ENCODE assay signal across 1 cellular context in the genomic region with DNA sequence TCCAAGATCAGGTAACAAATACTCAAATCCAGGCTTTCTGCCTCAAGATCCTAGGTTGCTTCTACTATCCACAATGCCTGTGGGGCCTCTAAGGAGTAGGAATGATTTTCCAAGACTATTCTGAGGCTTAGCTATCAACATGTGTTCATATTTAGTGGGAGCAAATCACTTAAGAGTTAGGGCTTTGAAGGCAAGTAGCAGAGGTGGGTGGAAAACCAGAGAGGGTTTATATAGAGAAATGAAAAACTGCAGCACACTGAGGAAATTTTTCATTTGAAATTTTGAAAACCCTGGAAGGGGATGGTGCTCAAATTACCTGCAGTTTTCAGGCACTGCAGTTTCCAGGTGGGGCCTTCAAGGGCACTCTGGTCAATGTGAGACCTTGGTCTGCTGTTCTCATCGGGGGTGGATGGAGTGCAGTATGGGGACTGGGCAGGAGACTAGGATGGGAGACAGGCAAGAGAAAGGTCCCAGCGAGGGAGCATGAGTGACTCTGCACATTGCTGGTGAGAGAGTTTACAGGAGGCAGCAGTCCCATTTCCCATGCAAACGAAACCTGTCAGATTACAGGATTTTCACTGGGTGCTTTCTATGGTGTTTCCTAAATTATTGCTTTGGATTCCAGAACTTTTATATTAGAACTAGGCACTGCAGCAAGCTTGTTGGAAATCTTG.
TF ChIP-seq lines count a peak whose summit lies in the region.

No MANE protein-coding gene starts in this region.

TF ChIP-seq in GM12878, 131 proteins besides CTCF, POLR2A, EP300 and RAD21 (continued from another document and continues in another):
- TF ChIP-seq, protein P1, sequence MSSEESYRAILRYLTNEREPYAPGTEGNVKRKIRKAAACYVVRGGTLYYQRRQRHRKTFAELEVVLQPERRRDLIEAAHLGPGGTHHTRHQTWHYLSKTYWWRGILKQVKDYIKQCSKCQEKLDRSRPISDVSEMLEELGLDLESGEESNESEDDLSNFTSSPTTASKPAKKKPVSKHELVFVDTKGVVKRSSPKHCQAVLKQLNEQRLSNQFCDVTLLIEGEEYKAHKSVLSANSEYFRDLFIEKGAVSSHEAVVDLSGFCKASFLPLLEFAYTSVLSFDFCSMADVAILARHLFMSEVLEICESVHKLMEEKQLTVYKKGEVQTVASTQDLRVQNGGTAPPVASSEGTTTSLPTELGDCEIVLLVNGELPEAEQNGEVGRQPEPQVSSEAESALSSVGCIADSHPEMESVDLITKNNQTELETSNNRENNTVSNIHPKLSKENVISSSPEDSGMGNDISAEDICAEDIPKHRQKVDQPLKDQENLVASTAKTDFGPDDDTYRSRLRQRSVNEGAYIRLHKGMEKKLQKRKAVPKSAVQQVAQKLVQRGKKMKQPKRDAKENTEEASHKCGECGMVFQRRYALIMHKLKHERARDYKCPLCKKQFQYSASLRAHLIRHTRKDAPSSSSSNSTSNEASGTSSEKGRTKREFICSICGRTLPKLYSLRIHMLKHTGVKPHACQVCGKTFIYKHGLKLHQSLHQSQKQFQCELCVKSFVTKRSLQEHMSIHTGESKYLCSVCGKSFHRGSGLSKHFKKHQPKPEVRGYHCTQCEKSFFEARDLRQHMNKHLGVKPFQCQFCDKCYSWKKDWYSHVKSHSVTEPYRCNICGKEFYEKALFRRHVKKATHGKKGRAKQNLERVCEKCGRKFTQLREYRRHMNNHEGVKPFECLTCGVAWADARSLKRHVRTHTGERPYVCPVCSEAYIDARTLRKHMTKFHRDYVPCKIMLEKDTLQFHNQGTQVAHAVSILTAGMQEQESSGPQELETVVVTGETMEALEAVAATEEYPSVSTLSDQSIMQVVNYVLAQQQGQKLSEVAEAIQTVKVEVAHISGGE (CRISPR knock-in tag; IDR thresholded peaks at IDR 0.05): no peak
- TF ChIP-seq, protein P2, sequence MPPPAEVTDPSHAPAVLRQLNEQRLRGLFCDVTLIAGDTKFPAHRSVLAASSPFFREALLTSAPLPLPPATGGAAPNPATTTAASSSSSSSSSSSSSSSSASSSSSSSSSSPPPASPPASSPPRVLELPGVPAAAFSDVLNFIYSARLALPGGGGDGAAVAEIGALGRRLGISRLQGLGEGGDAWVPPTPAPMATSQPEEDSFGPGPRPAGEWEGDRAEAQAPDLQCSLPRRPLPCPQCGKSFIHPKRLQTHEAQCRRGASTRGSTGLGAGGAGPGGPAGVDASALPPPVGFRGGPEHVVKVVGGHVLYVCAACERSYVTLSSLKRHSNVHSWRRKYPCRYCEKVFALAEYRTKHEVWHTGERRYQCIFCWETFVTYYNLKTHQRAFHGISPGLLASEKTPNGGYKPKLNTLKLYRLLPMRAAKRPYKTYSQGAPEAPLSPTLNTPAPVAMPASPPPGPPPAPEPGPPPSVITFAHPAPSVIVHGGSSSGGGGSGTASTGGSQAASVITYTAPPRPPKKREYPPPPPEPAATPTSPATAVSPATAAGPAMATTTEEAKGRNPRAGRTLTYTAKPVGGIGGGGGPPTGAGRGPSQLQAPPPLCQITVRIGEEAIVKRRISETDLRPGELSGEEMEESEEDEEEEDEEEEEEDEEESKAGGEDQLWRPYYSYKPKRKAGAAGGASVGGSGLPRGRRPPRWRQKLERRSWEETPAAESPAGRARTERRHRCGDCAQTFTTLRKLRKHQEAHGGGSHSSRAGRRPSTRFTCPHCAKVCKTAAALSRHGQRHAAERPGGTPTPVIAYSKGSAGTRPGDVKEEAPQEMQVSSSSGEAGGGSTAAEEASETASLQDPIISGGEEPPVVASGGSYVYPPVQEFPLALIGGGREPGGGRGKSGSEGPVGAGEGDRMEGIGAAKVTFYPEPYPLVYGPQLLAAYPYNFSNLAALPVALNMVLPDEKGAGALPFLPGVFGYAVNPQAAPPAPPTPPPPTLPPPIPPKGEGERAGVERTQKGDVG (CRISPR knock-in tag; IDR thresholded peaks at IDR 0.05): no peak
- TF ChIP-seq ASH2L (IDR thresholded peaks at IDR 0.05; ENCODE audit: borderline replicate concordance, low read depth) (no peak), MYB (IDR thresholded peaks at IDR 0.05; ENCODE audit: borderline replicate concordance, low read depth, low read length) (no peak), DPF2 (IDR thresholded peaks at IDR 0.05) (no peak), CHD4 (IDR thresholded peaks at IDR 0.05) (no peak), ZNF24 (IDR thresholded peaks at IDR 0.05) (no peak), ETV6 (conservative IDR thresholded peaks at IDR 0.05 in 1 of 2, IDR thresholded peaks at IDR 0.05 in 1 of 2; ENCODE audit: borderline replicate concordance in 1 of 2, low read depth in 1 of 2) (0 out of 4 replicates have a peak, but pooled peaks of 1 of the 2 experiments have one; percentile 5), PAX8 (IDR thresholded peaks at IDR 0.05) (no peak), TBL1XR1 (IDR thresholded peaks at IDR 0.05; ENCODE audit: low read depth, low read length) (no peak), BRCA1 (IDR thresholded peaks at IDR 0.05; ENCODE audit: low read depth, low read length) (no peak), KDM1A (IDR thresholded peaks at IDR 0.05; ENCODE audit: borderline replicate concordance) (no peak), SUZ12 (IDR thresholded peaks at IDR 0.05; ENCODE audit: unreplicated experiment) (no peak), SIX5 (IDR thresholded peaks at IDR 0.05; ENCODE audit: low read depth, low read length, severe bottlenecking) (no peak), ATF7 (IDR thresholded peaks at IDR 0.05; ENCODE audit: low read depth) (no peak), IRF4 (IDR thresholded peaks at IDR 0.05; ENCODE audit: low read depth, low read length) (no peak), SIN3A (IDR thresholded peaks at IDR 0.05; ENCODE audit: low read depth, low read length) (no peak), RAD51 (IDR thresholded peaks at IDR 0.05) (0 out of 2 replicates have a peak, but pooled peaks have one; percentile 3), SREBF1 (IDR thresholded peaks at IDR 0.05; ENCODE audit: low read length) (no peak), SUPT20H (IDR thresholded peaks at IDR 0.05; ENCODE audit: borderline replicate concordance, control insufficient read depth, low read depth, low read length) (no peak), ZNF384 (IDR thresholded peaks at IDR 0.05; ENCODE audit: borderline replicate concordance, low read depth, low read length) (no peak), HDGF (IDR thresholded peaks at IDR 0.05) (0 out of 2 replicates have a peak, but pooled peaks have one; percentile 44), SREBF2 (IDR thresholded peaks at IDR 0.05; ENCODE audit: low read length) (no peak)
- TF ChIP-seq, protein P3, sequence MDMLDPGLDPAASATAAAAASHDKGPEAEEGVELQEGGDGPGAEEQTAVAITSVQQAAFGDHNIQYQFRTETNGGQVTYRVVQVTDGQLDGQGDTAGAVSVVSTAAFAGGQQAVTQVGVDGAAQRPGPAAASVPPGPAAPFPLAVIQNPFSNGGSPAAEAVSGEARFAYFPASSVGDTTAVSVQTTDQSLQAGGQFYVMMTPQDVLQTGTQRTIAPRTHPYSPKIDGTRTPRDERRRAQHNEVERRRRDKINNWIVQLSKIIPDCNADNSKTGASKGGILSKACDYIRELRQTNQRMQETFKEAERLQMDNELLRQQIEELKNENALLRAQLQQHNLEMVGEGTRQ (IDR thresholded peaks at IDR 0.05; ENCODE audit: borderline replicate concordance, low read depth, low read length): no peak
- TF ChIP-seq, protein P4, sequence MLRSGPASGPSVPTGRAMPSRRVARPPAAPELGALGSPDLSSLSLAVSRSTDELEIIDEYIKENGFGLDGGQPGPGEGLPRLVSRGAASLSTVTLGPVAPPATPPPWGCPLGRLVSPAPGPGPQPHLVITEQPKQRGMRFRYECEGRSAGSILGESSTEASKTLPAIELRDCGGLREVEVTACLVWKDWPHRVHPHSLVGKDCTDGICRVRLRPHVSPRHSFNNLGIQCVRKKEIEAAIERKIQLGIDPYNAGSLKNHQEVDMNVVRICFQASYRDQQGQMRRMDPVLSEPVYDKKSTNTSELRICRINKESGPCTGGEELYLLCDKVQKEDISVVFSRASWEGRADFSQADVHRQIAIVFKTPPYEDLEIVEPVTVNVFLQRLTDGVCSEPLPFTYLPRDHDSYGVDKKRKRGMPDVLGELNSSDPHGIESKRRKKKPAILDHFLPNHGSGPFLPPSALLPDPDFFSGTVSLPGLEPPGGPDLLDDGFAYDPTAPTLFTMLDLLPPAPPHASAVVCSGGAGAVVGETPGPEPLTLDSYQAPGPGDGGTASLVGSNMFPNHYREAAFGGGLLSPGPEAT (IDR thresholded peaks at IDR 0.05; ENCODE audit: low read depth): no peak
- TF ChIP-seq, protein P5, sequence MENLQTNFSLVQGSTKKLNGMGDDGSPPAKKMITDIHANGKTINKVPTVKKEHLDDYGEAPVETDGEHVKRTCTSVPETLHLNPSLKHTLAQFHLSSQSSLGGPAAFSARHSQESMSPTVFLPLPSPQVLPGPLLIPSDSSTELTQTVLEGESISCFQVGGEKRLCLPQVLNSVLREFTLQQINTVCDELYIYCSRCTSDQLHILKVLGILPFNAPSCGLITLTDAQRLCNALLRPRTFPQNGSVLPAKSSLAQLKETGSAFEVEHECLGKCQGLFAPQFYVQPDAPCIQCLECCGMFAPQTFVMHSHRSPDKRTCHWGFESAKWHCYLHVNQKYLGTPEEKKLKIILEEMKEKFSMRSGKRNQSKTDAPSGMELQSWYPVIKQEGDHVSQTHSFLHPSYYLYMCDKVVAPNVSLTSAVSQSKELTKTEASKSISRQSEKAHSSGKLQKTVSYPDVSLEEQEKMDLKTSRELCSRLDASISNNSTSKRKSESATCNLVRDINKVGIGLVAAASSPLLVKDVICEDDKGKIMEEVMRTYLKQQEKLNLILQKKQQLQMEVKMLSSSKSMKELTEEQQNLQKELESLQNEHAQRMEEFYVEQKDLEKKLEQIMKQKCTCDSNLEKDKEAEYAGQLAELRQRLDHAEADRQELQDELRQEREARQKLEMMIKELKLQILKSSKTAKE (IDR thresholded peaks at IDR 0.05; ENCODE audit: low read depth, poor library complexity, severe bottlenecking): peak; percentile 5
- TF ChIP-seq, protein P6, sequence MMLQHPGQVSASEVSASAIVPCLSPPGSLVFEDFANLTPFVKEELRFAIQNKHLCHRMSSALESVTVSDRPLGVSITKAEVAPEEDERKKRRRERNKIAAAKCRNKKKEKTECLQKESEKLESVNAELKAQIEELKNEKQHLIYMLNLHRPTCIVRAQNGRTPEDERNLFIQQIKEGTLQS (IDR thresholded peaks at IDR 0.05; ENCODE audit: borderline replicate concordance, extremely low read depth, low read depth, low read length): no peak
- TF ChIP-seq, protein P7, sequence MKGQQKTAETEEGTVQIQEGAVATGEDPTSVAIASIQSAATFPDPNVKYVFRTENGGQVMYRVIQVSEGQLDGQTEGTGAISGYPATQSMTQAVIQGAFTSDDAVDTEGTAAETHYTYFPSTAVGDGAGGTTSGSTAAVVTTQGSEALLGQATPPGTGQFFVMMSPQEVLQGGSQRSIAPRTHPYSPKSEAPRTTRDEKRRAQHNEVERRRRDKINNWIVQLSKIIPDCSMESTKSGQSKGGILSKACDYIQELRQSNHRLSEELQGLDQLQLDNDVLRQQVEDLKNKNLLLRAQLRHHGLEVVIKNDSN (IDR thresholded peaks at IDR 0.05; ENCODE audit: borderline replicate concordance, extremely low read length, insufficient read depth, low read depth, low read length): no peak
- TF ChIP-seq, protein P8, sequence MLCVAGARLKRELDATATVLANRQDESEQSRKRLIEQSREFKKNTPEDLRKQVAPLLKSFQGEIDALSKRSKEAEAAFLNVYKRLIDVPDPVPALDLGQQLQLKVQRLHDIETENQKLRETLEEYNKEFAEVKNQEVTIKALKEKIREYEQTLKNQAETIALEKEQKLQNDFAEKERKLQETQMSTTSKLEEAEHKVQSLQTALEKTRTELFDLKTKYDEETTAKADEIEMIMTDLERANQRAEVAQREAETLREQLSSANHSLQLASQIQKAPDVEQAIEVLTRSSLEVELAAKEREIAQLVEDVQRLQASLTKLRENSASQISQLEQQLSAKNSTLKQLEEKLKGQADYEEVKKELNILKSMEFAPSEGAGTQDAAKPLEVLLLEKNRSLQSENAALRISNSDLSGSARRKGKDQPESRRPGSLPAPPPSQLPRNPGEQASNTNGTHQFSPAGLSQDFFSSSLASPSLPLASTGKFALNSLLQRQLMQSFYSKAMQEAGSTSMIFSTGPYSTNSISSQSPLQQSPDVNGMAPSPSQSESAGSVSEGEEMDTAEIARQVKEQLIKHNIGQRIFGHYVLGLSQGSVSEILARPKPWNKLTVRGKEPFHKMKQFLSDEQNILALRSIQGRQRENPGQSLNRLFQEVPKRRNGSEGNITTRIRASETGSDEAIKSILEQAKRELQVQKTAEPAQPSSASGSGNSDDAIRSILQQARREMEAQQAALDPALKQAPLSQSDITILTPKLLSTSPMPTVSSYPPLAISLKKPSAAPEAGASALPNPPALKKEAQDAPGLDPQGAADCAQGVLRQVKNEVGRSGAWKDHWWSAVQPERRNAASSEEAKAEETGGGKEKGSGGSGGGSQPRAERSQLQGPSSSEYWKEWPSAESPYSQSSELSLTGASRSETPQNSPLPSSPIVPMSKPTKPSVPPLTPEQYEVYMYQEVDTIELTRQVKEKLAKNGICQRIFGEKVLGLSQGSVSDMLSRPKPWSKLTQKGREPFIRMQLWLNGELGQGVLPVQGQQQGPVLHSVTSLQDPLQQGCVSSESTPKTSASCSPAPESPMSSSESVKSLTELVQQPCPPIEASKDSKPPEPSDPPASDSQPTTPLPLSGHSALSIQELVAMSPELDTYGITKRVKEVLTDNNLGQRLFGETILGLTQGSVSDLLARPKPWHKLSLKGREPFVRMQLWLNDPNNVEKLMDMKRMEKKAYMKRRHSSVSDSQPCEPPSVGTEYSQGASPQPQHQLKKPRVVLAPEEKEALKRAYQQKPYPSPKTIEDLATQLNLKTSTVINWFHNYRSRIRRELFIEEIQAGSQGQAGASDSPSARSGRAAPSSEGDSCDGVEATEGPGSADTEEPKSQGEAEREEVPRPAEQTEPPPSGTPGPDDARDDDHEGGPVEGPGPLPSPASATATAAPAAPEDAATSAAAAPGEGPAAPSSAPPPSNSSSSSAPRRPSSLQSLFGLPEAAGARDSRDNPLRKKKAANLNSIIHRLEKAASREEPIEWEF (IDR thresholded peaks at IDR 0.05; ENCODE audit: insufficient replicate concordance, low read depth, low read length): no peak
- TF ChIP-seq, protein P9, sequence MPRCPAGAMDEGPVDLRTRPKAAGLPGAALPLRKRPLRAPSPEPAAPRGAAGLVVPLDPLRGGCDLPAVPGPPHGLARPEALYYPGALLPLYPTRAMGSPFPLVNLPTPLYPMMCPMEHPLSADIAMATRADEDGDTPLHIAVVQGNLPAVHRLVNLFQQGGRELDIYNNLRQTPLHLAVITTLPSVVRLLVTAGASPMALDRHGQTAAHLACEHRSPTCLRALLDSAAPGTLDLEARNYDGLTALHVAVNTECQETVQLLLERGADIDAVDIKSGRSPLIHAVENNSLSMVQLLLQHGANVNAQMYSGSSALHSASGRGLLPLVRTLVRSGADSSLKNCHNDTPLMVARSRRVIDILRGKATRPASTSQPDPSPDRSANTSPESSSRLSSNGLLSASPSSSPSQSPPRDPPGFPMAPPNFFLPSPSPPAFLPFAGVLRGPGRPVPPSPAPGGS (IDR thresholded peaks at IDR 0.05; ENCODE audit: borderline replicate concordance, insufficient read depth, low read depth, low read length, poor library complexity, severe bottlenecking): no peak
- TF ChIP-seq, protein P10, sequence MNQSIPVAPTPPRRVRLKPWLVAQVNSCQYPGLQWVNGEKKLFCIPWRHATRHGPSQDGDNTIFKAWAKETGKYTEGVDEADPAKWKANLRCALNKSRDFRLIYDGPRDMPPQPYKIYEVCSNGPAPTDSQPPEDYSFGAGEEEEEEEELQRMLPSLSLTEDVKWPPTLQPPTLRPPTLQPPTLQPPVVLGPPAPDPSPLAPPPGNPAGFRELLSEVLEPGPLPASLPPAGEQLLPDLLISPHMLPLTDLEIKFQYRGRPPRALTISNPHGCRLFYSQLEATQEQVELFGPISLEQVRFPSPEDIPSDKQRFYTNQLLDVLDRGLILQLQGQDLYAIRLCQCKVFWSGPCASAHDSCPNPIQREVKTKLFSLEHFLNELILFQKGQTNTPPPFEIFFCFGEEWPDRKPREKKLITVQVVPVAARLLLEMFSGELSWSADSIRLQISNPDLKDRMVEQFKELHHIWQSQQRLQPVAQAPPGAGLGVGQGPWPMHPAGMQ (IDR thresholded peaks at IDR 0.05; ENCODE audit: borderline replicate concordance): no peak
